8 cellular contexts compared by ENCODE assay signal in the genomic region with DNA sequence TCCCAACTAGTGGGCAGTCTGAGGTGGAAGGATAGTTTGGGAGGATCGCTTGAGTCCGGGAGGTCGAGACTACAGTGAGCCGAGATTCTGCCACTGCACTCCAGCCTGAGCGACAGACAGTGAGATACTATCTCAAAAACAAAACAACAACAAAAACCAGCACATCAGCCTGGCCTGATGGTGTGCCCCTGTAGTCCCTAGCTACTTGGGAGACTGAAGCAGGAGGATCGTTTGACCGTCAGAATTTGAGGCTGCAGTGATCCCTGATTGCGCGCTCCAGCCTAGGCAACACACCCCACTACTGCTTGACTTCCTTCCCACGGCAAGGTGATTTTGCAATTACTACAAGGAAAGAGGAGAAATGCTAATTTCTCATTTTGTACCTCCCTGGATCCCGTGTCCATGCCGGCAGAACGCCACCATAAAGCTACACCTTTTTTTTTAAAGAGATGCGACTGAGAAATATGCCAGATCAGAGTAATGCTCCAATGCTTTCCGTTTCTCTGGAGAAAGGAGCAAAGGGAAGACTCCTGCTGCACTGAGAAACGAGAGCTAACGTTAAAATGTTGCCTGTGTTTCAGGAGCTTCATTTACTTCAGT. TPM values are rescaled to one million over a fixed set of nuclear protein-coding genes. Genes with fewer than 3 reads are reported as not detected.
DNase-seq lines count a peak whose midpoint lies in the region; ATAC-seq and TF ChIP-seq lines count a peak whose summit lies in the region.

No MANE protein-coding gene starts in this region.

- DNase-seq in NCI-H345 (lab: John Stamatoyannopoulos, UW) (peak; percentile 20), NCI-H345 treated with DMSO at 0.1 percent for 48 hours (lab: John Stamatoyannopoulos, UW; ENCODE audit: unreplicated experiment) (no peak), RKO (ENCODE audit: low spot score) (peak; percentile 47), mesenchymal stem cell (no peak), upper lobe of left lung (peak in 1 of 2 donors; percentile 31), DMS79 treated with DMSO at 0.1 percent for 48 hours (lab: John Stamatoyannopoulos, UW) (no peak)

- no peak overlapping the region for H2BK120ac ChIP-seq in mesenchymal stem cell (ENCODE audit: low read depth, low read length)

- ATAC-seq in HG02678 (IDR thresholded peaks at IDR 0.05; ENCODE audit: unreplicated experiment) (peak; percentile 1), upper lobe of left lung (ENCODE audit: low FRiP score in 2 of 2) (peak; percentile 63 to 64)

- peak overlapping the region; percentile 81 to 97 for H3K4me3 ChIP-seq in duodenal mucosa (ENCODE audit: low read depth in 1 of 2, low read length in 2 of 2)
- peak overlapping the region in 1 of 2 experiments; percentile 92 for H3K4me3 ChIP-seq in mesenchymal stem cell (ENCODE audit: insufficient read depth in 1 of 2, low read depth in 1 of 2, low read length in 2 of 2)
- H3K4me3 ChIP-seq in upper lobe of left lung = peak overlapping the region; percentile 38 to 86 (median 67)

- H4K8ac ChIP-seq in mesenchymal stem cell (ENCODE audit: low read length) = peak overlapping the region; percentile 71

- no peak for TF ChIP-seq CTCF in upper lobe of left lung (IDR thresholded peaks at IDR 0.05)

- H3K23ac ChIP-seq in mesenchymal stem cell (ENCODE audit: low read length in 2 of 2) = no peak overlapping the region

- TF ChIP-seq EP300 in upper lobe of left lung (IDR thresholded peaks at IDR 0.05) = no peak

- H2BK5ac ChIP-seq in mesenchymal stem cell (ENCODE audit: low read depth, low read length, poor library complexity, severe bottlenecking) = no peak overlapping the region

- 35% methylated on average over 17 of the region's 17 CpGs for WGBS in mesenchymal stem cell
- 13 to 14% methylated on average over 17 of the region's 17 CpGs for WGBS in upper lobe of left lung, 2 donors

- H3K14ac ChIP-seq in mesenchymal stem cell (ENCODE audit: low read length in 2 of 2) = no peak overlapping the region

- H3K27me3 ChIP-seq in duodenal mucosa (ENCODE audit: control insufficient read depth in 1 of 2, insufficient read depth in 2 of 2, low read length in 2 of 2) = no peaks in the 10 kb centered on the region
- H3K27me3 ChIP-seq in mesenchymal stem cell (ENCODE audit: control insufficient read depth in 1 of 2, insufficient read depth in 1 of 2, low read length in 2 of 2) = no peaks in the 10 kb centered on the region
- no peaks in the 10 kb centered on the region for H3K27me3 ChIP-seq in upper lobe of left lung

- H3K4me1 ChIP-seq in duodenal mucosa (ENCODE audit: control insufficient read depth in 1 of 2, insufficient read depth in 2 of 2, low read length in 2 of 2) (peaks cover 18 to 22% of the 10 kb centered on the region in 2 donors), mesenchymal stem cell (ENCODE audit: control insufficient read depth, insufficient read depth, low read depth, low read length) (peaks cover 9% of the 10 kb centered on the region), upper lobe of left lung (peaks cover 16 to 39% (median 27%) of the 10 kb centered on the region in 4 donors)

- H3K79me1 ChIP-seq in mesenchymal stem cell (replicated peaks; ENCODE audit: low read length, poor library complexity, severe bottlenecking) = peaks cover 2% of the 10 kb centered on the region

- peak overlapping the region in 1 of 2 experiments; percentile 12 for H3K18ac ChIP-seq in mesenchymal stem cell (ENCODE audit: low read depth in 1 of 2, low read length in 2 of 2)

- peak overlapping the region; percentile 56 for H2BK15ac ChIP-seq in mesenchymal stem cell (ENCODE audit: low read depth, poor library complexity, severe bottlenecking)

- peak overlapping the region; percentile 62 for H3K4me2 ChIP-seq in mesenchymal stem cell (ENCODE audit: low read length, poor library complexity, severe bottlenecking)

- peak overlapping the region; percentile 59 to 98 for H3K9ac ChIP-seq in duodenal mucosa (ENCODE audit: low read depth in 1 of 2, low read length in 2 of 2)
- H3K9ac ChIP-seq in mesenchymal stem cell (ENCODE audit: low read length) = peak overlapping the region; percentile 96

- no peak for TF ChIP-seq POLR2A in upper lobe of left lung (IDR thresholded peaks at IDR 0.05)

- H4K91ac ChIP-seq in mesenchymal stem cell (ENCODE audit: low read length) = peak overlapping the region; percentile 60

- H3K9me3 ChIP-seq in duodenal mucosa (ENCODE audit: control insufficient read depth in 1 of 2, low read length in 2 of 2) (no peaks in the 10 kb centered on the region), mesenchymal stem cell (ENCODE audit: control insufficient read depth, low read length) (no peaks in the 10 kb centered on the region), upper lobe of left lung (no peaks in the 10 kb centered on the region)

- H2AFZ ChIP-seq in mesenchymal stem cell (ENCODE audit: low read depth, low read length) = no peak overlapping the region

- H3K36me3 ChIP-seq in duodenal mucosa (ENCODE audit: control insufficient read depth in 1 of 2, insufficient read depth in 2 of 2, low read length in 2 of 2) = peaks cover 0 to under 1% of the 10 kb centered on the region in 2 donors
- peaks cover 0 to 6% of the 10 kb centered on the region in 2 experiments for H3K36me3 ChIP-seq in mesenchymal stem cell (ENCODE audit: control insufficient read depth in 1 of 2, insufficient read depth in 2 of 2, low read depth in 1 of 2, low read length in 2 of 2)
- H3K36me3 ChIP-seq in upper lobe of left lung = peaks cover 0 to 1% (median 0%) of the 10 kb centered on the region in 4 donors

- H2BK12ac ChIP-seq in mesenchymal stem cell (ENCODE audit: low read length in 2 of 2) = no peak overlapping the region

- peak overlapping the region; percentile 33 for H2AK5ac ChIP-seq in mesenchymal stem cell (ENCODE audit: low read length, severe bottlenecking)

- H3K27ac ChIP-seq in duodenal mucosa (ENCODE audit: low read depth, low read length) (peak overlapping the region; percentile 79), mesenchymal stem cell (ENCODE audit: low read length, poor library complexity, severe bottlenecking) (peak overlapping the region; percentile 67), upper lobe of left lung (peak overlapping the region; percentile 87 to 93 (median 90))

- peak overlapping the region; percentile 8 to 62 for H3K4ac ChIP-seq in mesenchymal stem cell (ENCODE audit: low read depth in 1 of 2, low read length in 2 of 2)

RNA-seq across cellular contexts. Expression of gene SCFD1, which starts 0.7 kb away (rescaled TPM):
- 107 TPM for polyA plus RNA-seq in mesenchymal stem cell (2013, experiment 1 of 2)
- polyA plus RNA-seq in mesenchymal stem cell (2013, experiment 2 of 2) = 114 TPM
- total RNA-seq in upper lobe of left lung = 100 to 1,000 TPM in 2 of 6 donors, 10 to 100 TPM in 4; 26.1 to 132 (median 66.2) TPM

Comparison
In these comparisons a context has a peak if more than half of its experiments do, and no peak if none do; other contexts are left out.
1. DNase-seq: peak in NCI-H345 (single experiment) and RKO (single experiment); none in NCI-H345 treated with DMSO at 0.1 percent for 48 hours (single experiment), mesenchymal stem cell (single experiment) and DMS79 treated with DMSO at 0.1 percent for 48 hours (single experiment).
2. Peak in every context shown above with its lines, with median percentiles within 50 percentile points of each other: H3K27ac ChIP-seq.